ENCODE assay signal across 8 cellular contexts in the genomic region with DNA sequence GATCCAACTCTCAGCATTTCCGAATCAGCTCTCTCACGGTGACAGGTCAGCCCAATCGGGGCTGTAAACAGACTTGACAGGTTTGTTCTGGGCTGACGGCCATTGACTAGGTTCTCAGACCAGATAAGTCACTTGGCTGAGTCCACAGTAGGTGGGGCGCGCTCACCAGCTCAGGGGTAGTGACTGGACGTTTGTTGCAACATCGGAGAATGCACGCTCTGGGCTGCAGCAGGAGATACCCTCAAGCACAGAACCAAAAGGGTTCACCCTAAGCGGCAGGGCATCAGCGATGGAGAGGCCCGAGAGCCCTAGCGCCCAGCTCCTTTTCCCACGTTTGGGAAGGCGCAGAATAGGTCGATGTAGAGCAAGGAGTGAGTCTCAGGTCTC. TPM values are rescaled to one million over a fixed set of nuclear protein-coding genes. Genes with fewer than 3 reads are reported as not detected.
DNase-seq lines count a peak whose midpoint lies in the region; ATAC-seq and TF ChIP-seq lines count a peak whose summit lies in the region.

No MANE protein-coding gene starts in this region.

- H3K9me3 Mint-ChIP-seq in CD8-positive, alpha-beta T cell: no peaks in the 10 kb centered on the region
- no peaks in the 10 kb centered on the region for H3K9me3 Mint-ChIP-seq in activated T-helper 2 cell treated with anti-CD3 and anti-CD28 coated beads, Interferon-gamma antibody, Interleukin-2, Interleukin-4, amounts not matched to agents 10 μg/mL and 5 μg/mL and 100 μg/mL, durations not matched to agents 14 hours and 24 hours and 36 hours

- peaks cover 34% of the 10 kb centered on the region for H3K4me1 Mint-ChIP-seq in CD8-positive, alpha-beta T cell (ENCODE audit: low read depth)
- peaks cover 24% of the 10 kb centered on the region for H3K4me1 Mint-ChIP-seq in activated T-helper 2 cell treated with anti-CD3 and anti-CD28 coated beads, Interferon-gamma antibody, Interleukin-2, Interleukin-4, amounts not matched to agents 10 μg/mL and 5 μg/mL and 100 μg/mL, durations not matched to agents 14 hours and 24 hours and 36 hours (ENCODE audit: low read depth)

- peak in 2 of 7 experiments; percentile 2 to 19 for DNase-seq in CD8-positive, alpha-beta T cell
- DNase-seq in activated T-helper 2 cell treated with anti-CD3 and anti-CD28 coated beads, Interferon-gamma antibody, Interleukin-2, Interleukin-4, amounts not matched to agents 10 μg/mL and 5 μg/mL and 100 μg/mL, durations not matched to agents 14 hours and 24 hours and 36 hours (ENCODE audit: low spot score): no peak
- DNase-seq in Right ventricle myocardium inferior (ENCODE audit: missing footprints) (peak; percentile 90), omental fat pad (ENCODE audit: low spot score) (peak; percentile 75), NCI-H345 (lab: John Stamatoyannopoulos, UW) (no peak), NCI-H526 treated with DMSO at 0.1 percent for 48 hours (lab: John Stamatoyannopoulos, UW) (no peak)

- no peaks in the 10 kb centered on the region for H3K27me3 Mint-ChIP-seq in CD8-positive, alpha-beta T cell (ENCODE audit: low read depth)
- H3K27me3 Mint-ChIP-seq in activated T-helper 2 cell treated with anti-CD3 and anti-CD28 coated beads, Interferon-gamma antibody, Interleukin-2, Interleukin-4, amounts not matched to agents 10 μg/mL and 5 μg/mL and 100 μg/mL, durations not matched to agents 14 hours and 24 hours and 36 hours (ENCODE audit: low read depth): no peaks in the 10 kb centered on the region

- CTCF ChIA-PET in CD8-positive, alpha-beta T cell (lab: Charles Lee): interaction anchor here (0.5 to 4.0 kb wide), 16 partner anchors 9 to 700 kb away, joined by 3 to 66 read pairs (median 4); no protein-coding TSS in a partner anchor

- H3K4me1 ChIP-seq in CD8-positive, alpha-beta T cell (ENCODE audit: insufficient read depth, low read length): peaks cover 18% of the 10 kb centered on the region
- H3K4me1 ChIP-seq in HUES6 (ENCODE audit: control insufficient read depth, insufficient read depth, low read length): peaks cover 12% of the 10 kb centered on the region

- peak overlapping the region; percentile 87 for H3K4me3 ChIP-seq in CD8-positive, alpha-beta T cell (ENCODE audit: low read depth, low read length)
- H3K4me3 ChIP-seq in HUES6 (ENCODE audit: low read depth, low read length): peak overlapping the region; percentile 95

- no peaks in the 10 kb centered on the region for H3K36me3 ChIP-seq in CD8-positive, alpha-beta T cell (ENCODE audit: insufficient read depth, low read length)
- no peaks in the 10 kb centered on the region for H3K36me3 ChIP-seq in HUES6 (ENCODE audit: control insufficient read depth, insufficient read depth, low read length)

- no peaks in the 10 kb centered on the region for H3K9me3 ChIP-seq in CD8-positive, alpha-beta T cell (ENCODE audit: low read length)
- H3K9me3 ChIP-seq in HUES6 (ENCODE audit: control insufficient read depth, insufficient read depth, low read depth, low read length): no peaks in the 10 kb centered on the region

- no peak for ATAC-seq in CD8-positive, alpha-beta T cell
- ATAC-seq in GM19467 (IDR thresholded peaks at IDR 0.05; ENCODE audit: unreplicated experiment): peak; percentile 14
- peak; percentile 69 for ATAC-seq in Right ventricle myocardium inferior
- peak; percentile 77 for ATAC-seq in omental fat pad (ENCODE audit: low FRiP score)

- H3K36me3 Mint-ChIP-seq in CD8-positive, alpha-beta T cell: peaks cover 27% of the 10 kb centered on the region
- peaks cover 21% of the 10 kb centered on the region for H3K36me3 Mint-ChIP-seq in activated T-helper 2 cell treated with anti-CD3 and anti-CD28 coated beads, Interferon-gamma antibody, Interleukin-2, Interleukin-4, amounts not matched to agents 10 μg/mL and 5 μg/mL and 100 μg/mL, durations not matched to agents 14 hours and 24 hours and 36 hours (ENCODE audit: low read depth)

- H3K9ac ChIP-seq in HUES6 (ENCODE audit: low read length): peak overlapping the region; percentile 67

- H3K27me3 ChIP-seq in CD8-positive, alpha-beta T cell (ENCODE audit: insufficient read depth, low read length): no peaks in the 10 kb centered on the region
- H3K27me3 ChIP-seq in HUES6 (ENCODE audit: control insufficient read depth, insufficient read depth, low read length): no peaks in the 10 kb centered on the region

- H3K4me3 Mint-ChIP-seq in CD8-positive, alpha-beta T cell: peak overlapping the region; percentile 99
- peak overlapping the region; percentile 98 for H3K4me3 Mint-ChIP-seq in activated T-helper 2 cell treated with anti-CD3 and anti-CD28 coated beads, Interferon-gamma antibody, Interleukin-2, Interleukin-4, amounts not matched to agents 10 μg/mL and 5 μg/mL and 100 μg/mL, durations not matched to agents 14 hours and 24 hours and 36 hours (ENCODE audit: low read depth)

- POLR2A ChIA-PET in CD8-positive, alpha-beta T cell (lab: Charles Lee): interaction anchor here (0.6 to 3.6 kb wide), 31 partner anchors 10 to 1440 kb away, joined by 3 to 57 read pairs (median 5); a partner anchor contains a TSS

- TF ChIP-seq CTCF in CD8-positive, alpha-beta T cell (IDR thresholded peaks at IDR 0.05): no peak
- TF ChIP-seq CTCF in omental fat pad (IDR thresholded peaks at IDR 0.05): no peak

- peak overlapping the region; percentile 95 for H3K27ac Mint-ChIP-seq in CD8-positive, alpha-beta T cell
- H3K27ac Mint-ChIP-seq in activated T-helper 2 cell treated with anti-CD3 and anti-CD28 coated beads, Interferon-gamma antibody, Interleukin-2, Interleukin-4, amounts not matched to agents 10 μg/mL and 5 μg/mL and 100 μg/mL, durations not matched to agents 14 hours and 24 hours and 36 hours: peak overlapping the region; percentile 96

- peak overlapping the region; percentile 69 for H3K27ac ChIP-seq in CD8-positive, alpha-beta T cell (ENCODE audit: low read depth, low read length)
- no peak overlapping the region for H3K27ac ChIP-seq in HUES6 (ENCODE audit: low read depth, low read length)

- intact Hi-C loops in CD8-positive, alpha-beta T cell (cut with DNase I, micrococcal nuclease): loop anchor here (2.0 to 10.0 kb wide), 8 partner anchors 56 to 1133 kb away; a partner anchor contains a TSS
- intact Hi-C loops in activated T-helper 2 cell treated with anti-CD3 and anti-CD28 coated beads, Interferon-gamma antibody, Interleukin-2, Interleukin-4, amounts not matched to agents 10 μg/mL and 5 μg/mL and 100 μg/mL, durations not matched to agents 14 hours and 24 hours and 36 hours (cut with micrococcal nuclease): loop anchor here (2.0 to 5.0 kb wide), 6 partner anchors 66 to 1339 kb away; a partner anchor contains a TSS
- intact Hi-C loops in Right ventricle myocardium inferior (cut with DNase I): loop anchor here (5.0 to 10.0 kb wide), 7 partner anchors 44 to 686 kb away; a partner anchor contains a TSS

RNA-seq across cellular contexts. Expression of a gene that starts 1.8 kb away (rescaled TPM):
- total RNA-seq in CD8-positive, alpha-beta T cell: under 1 TPM; 0.38 to 0.42 TPM
- total RNA-seq in activated T-helper 2 cell treated with anti-CD3 and anti-CD28 coated beads, Interferon-gamma antibody, Interleukin-2, Interleukin-4, amounts not matched to agents 10 μg/mL and 5 μg/mL and 100 μg/mL, durations not matched to agents 14 hours and 24 hours and 36 hours: 0.55 and 0.64 TPM in 2 replicates
- total RNA-seq in Right ventricle myocardium inferior: 0.27 TPM
- total RNA-seq in omental fat pad: 1 to 10 TPM in 2 of 4 donors, under 1 TPM in 2; 0.60 to 1.9 (median 1.0) TPM

RNA-seq across cellular contexts. Expression of a gene that starts 1.9 kb away (rescaled TPM):
- total RNA-seq in CD8-positive, alpha-beta T cell: 10 to 100 TPM; 57.5 to 66.1 TPM
- total RNA-seq in activated T-helper 2 cell treated with anti-CD3 and anti-CD28 coated beads, Interferon-gamma antibody, Interleukin-2, Interleukin-4, amounts not matched to agents 10 μg/mL and 5 μg/mL and 100 μg/mL, durations not matched to agents 14 hours and 24 hours and 36 hours: 48.5 and 53.5 TPM in 2 replicates
- 54.6 TPM for total RNA-seq in Right ventricle myocardium inferior
- total RNA-seq in omental fat pad: 100 to 1,000 TPM; 167 to 352 (median 285) TPM

RNA-seq across cellular contexts. Expression of a gene that starts 43.5 kb away (rescaled TPM):
- total RNA-seq in CD8-positive, alpha-beta T cell: 10 to 100 TPM; 36.9 to 39.0 TPM
- 43.4 and 50.2 TPM in 2 replicates for total RNA-seq in activated T-helper 2 cell treated with anti-CD3 and anti-CD28 coated beads, Interferon-gamma antibody, Interleukin-2, Interleukin-4, amounts not matched to agents 10 μg/mL and 5 μg/mL and 100 μg/mL, durations not matched to agents 14 hours and 24 hours and 36 hours
- total RNA-seq in Right ventricle myocardium inferior (98.2 TPM), omental fat pad (10 to 100 TPM; 29.4 to 34.2 (median 31.5) TPM)

Comparison
In these comparisons a context has a peak if more than half of its experiments do, and no peak if none do; other contexts are left out.
1. DNase-seq: peak in Right ventricle myocardium inferior (single experiment) and omental fat pad (single experiment); none in activated T-helper 2 cell treated with anti-CD3 and anti-CD28 coated beads, Interferon-gamma antibody, Interleukin-2, Interleukin-4, amounts not matched to agents 10 μg/mL and 5 μg/mL and 100 μg/mL, durations not matched to agents 14 hours and 24 hours and 36 hours (single experiment), NCI-H345 (single experiment) and NCI-H526 treated with DMSO at 0.1 percent for 48 hours (single experiment).